In genomic region chr2:30267161-30267568, GRCh38 we compare ENCODE assay signal across 11 cellular contexts. TPM values are rescaled to one million over a fixed set of nuclear protein-coding genes. Genes with fewer than 3 reads are reported as not detected.
A peak's percentile ranks its signal among the peaks of the same experiment; 100 is the strongest.
DNase-seq lines count a peak whose midpoint lies in the region; ATAC-seq and TF ChIP-seq lines count a peak whose summit lies in the region.
"Had no signal": no experiment of that assay in that cellular context is flagged by ENCODE, and none has a peak within 500 bp of the region (broad histone marks: within the 10 kb centered on the region; RNA-seq: fewer than 3 reads in every experiment).

No MANE protein-coding gene starts in this region.

- BruUV-seq in HCT116 (replicated peaks; lab: Mats Ljungman, UMichigan) = no TSS peak

- H3K27ac ChIP-seq in HCT116 (ENCODE audit: low read depth, low read length) = no peak overlapping the region

- ATAC-seq in HCT116 (peak; percentile 49; the same call in 1 of the 2 replicates), HG03354 (IDR thresholded peaks at IDR 0.05; ENCODE audit: poor library complexity, severe bottlenecking, unreplicated experiment) (no peak), HG02981 (IDR thresholded peaks at IDR 0.05; ENCODE audit: unreplicated experiment) (no peak)

- RAD21 ChIA-PET in HCT116 (lab: Charles Lee; ENCODE audit: low non-redundant PET in 1 of 2, low total read pairs in 2 of 2, uncharacterized antibody in 2 of 2, unreplicated experiment in 2 of 2) = no interaction called here

- DNase-seq in HCT116 (ENCODE audit: low read depth, low spot score) = no peak
- peak; percentile 38 to 41 for DNase-seq in activated CD4-positive, alpha-beta T cell treated with anti-CD3 and anti-CD28 coated beads for 4 hours
- DNase-seq in central memory CD4-positive, alpha-beta T cell = peak; percentile 21
- DNase-seq in stimulated activated CD4-positive, alpha-beta T cell treated with anti-CD3 and anti-CD28 coated beads, Interleukin-2, amount 100 ng/mL, for 48 hours = peak; percentile 43 to 52
- no peak for DNase-seq in AML-193 (lab: John Stamatoyannopoulos, UW)
- DNase-seq in epidermal melanocyte (ENCODE audit: insufficient read length, low spot score) = no peak
- DNase-seq: Calu3, GM23248, NCI-H2081 had no signal

- H3K9me2 ChIP-seq in HCT116 (ENCODE audit: insufficient read depth) = no peaks in the 10 kb centered on the region

- H3K4me1 ChIP-seq in HCT116 (ENCODE audit: control insufficient read depth in 1 of 2, insufficient read depth in 2 of 2, low read length in 2 of 2) = no peaks in the 10 kb centered on the region

- intact Hi-C loops in HCT116 (cut with micrococcal nuclease) = no loop called here

- TF ChIP-seq POLR2A in HCT116 (IDR thresholded peaks at IDR 0.05; ENCODE audit: borderline replicate concordance, extremely low read depth, insufficient read depth, insufficient read length) = no peak

- H3K9me3 ChIP-seq in HCT116 (ENCODE audit: control insufficient read depth in 1 of 2, insufficient read depth in 1 of 2, low read depth in 1 of 2, low read length in 2 of 2) = no peaks in the 10 kb centered on the region

- no peak overlapping the region for H3K4me2 ChIP-seq in HCT116 (ENCODE audit: low read length)

- TF ChIP-seq CTCF in HCT116 (IDR thresholded peaks at IDR 0.05 in 2 of 3, conservative IDR thresholded peaks at IDR 0.05 in 1 of 3; ENCODE audit: borderline replicate concordance in 1 of 3, insufficient read depth in 1 of 3, low read depth in 2 of 3, low read length in 2 of 3) = no peak

- no peak for TF ChIP-seq RAD21 in HCT116 (IDR thresholded peaks at IDR 0.05; ENCODE audit: low read depth)

- H3K4me3 ChIP-seq in HCT116 (replicated peaks in 1 of 2; ENCODE audit: low read depth in 1 of 2, low read length in 2 of 2) = no peak overlapping the region
- H3K4me3 ChIP-seq: GM23248 had no signal

- H3K36me3 ChIP-seq in HCT116 (ENCODE audit: control insufficient read depth in 1 of 2, insufficient read depth in 2 of 2, low read length in 2 of 2) = no peaks in the 10 kb centered on the region

- H3K9ac ChIP-seq in HCT116 (ENCODE audit: low read length) = no peak overlapping the region
- H3K9ac ChIP-seq: GM23248 had no signal

- H3K27me3 ChIP-seq in HCT116 (ENCODE audit: insufficient read depth, low read length) = no peaks in the 10 kb centered on the region

- H4K20me1 ChIP-seq in HCT116 (ENCODE audit: insufficient read depth) = no peaks in the 10 kb centered on the region

- no peaks in the 10 kb centered on the region for H3K79me2 ChIP-seq in HCT116 (ENCODE audit: insufficient read depth, low read length)

- no peak overlapping the region for H2AFZ ChIP-seq in HCT116 (ENCODE audit: low read depth, low read length, poor library complexity, severe bottlenecking)
- H2AFZ ChIP-seq: GM23248 had no signal

- POLR2A ChIA-PET in HCT116 (lab: Charles Lee) = no interaction called here

- CTCF ChIA-PET in HCT116 (lab: Charles Lee) = no interaction called here

TF ChIP-seq in HCT116, 20 proteins besides CTCF, POLR2A, EP300 and RAD21:
- no peak for TF ChIP-seq TCF7L2 (IDR thresholded peaks at IDR 0.05; ENCODE audit: borderline replicate concordance, extremely low read depth, insufficient read depth, insufficient read length)
- TF ChIP-seq ELF1 (IDR thresholded peaks at IDR 0.05; ENCODE audit: borderline replicate concordance, low read depth) = no peak
- no peak for TF ChIP-seq SP1 (IDR thresholded peaks at IDR 0.05; ENCODE audit: low read depth)
- TF ChIP-seq JUND (IDR thresholded peaks at IDR 0.05) = no peak
- no peak for TF ChIP-seq EZH2phosphoT487 (IDR thresholded peaks at IDR 0.05; ENCODE audit: borderline replicate concordance)
- TF ChIP-seq SIN3A (IDR thresholded peaks at IDR 0.05; ENCODE audit: low read depth) = no peak
- no peak for TF ChIP-seq MAX (IDR thresholded peaks at IDR 0.05)
- no peak for TF ChIP-seq ZNF274 (IDR thresholded peaks at IDR 0.05; ENCODE audit: low read depth, low read length)
- TF ChIP-seq EZH2 (IDR thresholded peaks at IDR 0.05) = no peak
- TF ChIP-seq REST (IDR thresholded peaks at IDR 0.05; ENCODE audit: low read depth) = no peak
- TF ChIP-seq CBX3 (IDR thresholded peaks at IDR 0.05; ENCODE audit: low read depth) = no peak
- TF ChIP-seq ZFX (IDR thresholded peaks at IDR 0.05) = no peak
- no peak for TF ChIP-seq ATF3 (IDR thresholded peaks at IDR 0.05)
- TF ChIP-seq YY1 (IDR thresholded peaks at IDR 0.05; ENCODE audit: extremely low read depth, insufficient replicate concordance, low read depth, low read length) = no peak
- no peak for TF ChIP-seq CEBPB (IDR thresholded peaks at IDR 0.05; ENCODE audit: low read depth)

RNA-seq across cellular contexts. Expression of gene LBH, which starts 35.8 kb away (rescaled TPM):
- 1.2 TPM for total RNA-seq in HCT116 (2021; ENCODE audit: unreplicated experiment)
- 0.23 and 0.39 TPM in 2 replicates for polyA plus RNA-seq in HCT116 (2012)

Comparison
In these comparisons a context has a peak if more than half of its experiments do, and no peak if none do; other contexts are left out.
1. DNase-seq: peak in activated CD4-positive, alpha-beta T cell treated with anti-CD3 and anti-CD28 coated beads for 4 hours (2 of 2), central memory CD4-positive, alpha-beta T cell (single experiment) and stimulated activated CD4-positive, alpha-beta T cell treated with anti-CD3 and anti-CD28 coated beads, Interleukin-2, amount 100 ng/mL, for 48 hours (2 of 2); none in HCT116 (single experiment), AML-193 (0 of 2) and epidermal melanocyte (single experiment).